In genomic region chr2:54497738-54498680, GRCh38 we compare ENCODE assay signal across 1 cellular context.
TF ChIP-seq lines count a peak whose summit lies in the region.

No MANE protein-coding gene starts in this region.

TF ChIP-seq in HepG2, 621 proteins besides CTCF, POLR2A, EP300 and RAD21 (continued from another document):
- TF ChIP-seq KIAA2018 (CRISPR knock-in tag; IDR thresholded peaks at IDR 0.05; ENCODE audit: borderline replicate concordance) = no peak
- TF ChIP-seq ZNF136 (CRISPR knock-in tag; IDR thresholded peaks at IDR 0.05; ENCODE audit: low read depth) = no peak
- no peak for TF ChIP-seq ZNF775 (CRISPR knock-in tag; IDR thresholded peaks at IDR 0.05; ENCODE audit: borderline replicate concordance)
- TF ChIP-seq TEF (CRISPR knock-in tag; IDR thresholded peaks at IDR 0.05) = no peak
- no peak for TF ChIP-seq PHB2 (IDR thresholded peaks at IDR 0.05; ENCODE audit: partially characterized antibody)
- no peak for TF ChIP-seq GRHL1 (CRISPR knock-in tag; conservative IDR thresholded peaks at IDR 0.05)
- TF ChIP-seq, protein P1, sequence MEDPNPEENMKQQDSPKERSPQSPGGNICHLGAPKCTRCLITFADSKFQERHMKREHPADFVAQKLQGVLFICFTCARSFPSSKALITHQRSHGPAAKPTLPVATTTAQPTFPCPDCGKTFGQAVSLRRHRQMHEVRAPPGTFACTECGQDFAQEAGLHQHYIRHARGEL (CRISPR knock-in tag; IDR thresholded peaks at IDR 0.05) = no peak
- TF ChIP-seq FOXK2 (IDR thresholded peaks at IDR 0.05) = no peak
- TF ChIP-seq FLYWCH1 (CRISPR knock-in tag; IDR thresholded peaks at IDR 0.05) = no peak
- TF ChIP-seq ZNF235 (CRISPR knock-in tag; IDR thresholded peaks at IDR 0.05; ENCODE audit: borderline replicate concordance) = no peak
- no peak for TF ChIP-seq ZNF704 (CRISPR knock-in tag; IDR thresholded peaks at IDR 0.05; ENCODE audit: borderline replicate concordance)
- peak; percentile 58; the same call in 1 of the 2 replicates for TF ChIP-seq EHMT2 (IDR thresholded peaks at IDR 0.05; ENCODE audit: borderline replicate concordance, low read depth, low read length)
- peak; percentile 83 for TF ChIP-seq TEAD3 (CRISPR knock-in tag; optimal IDR thresholded peaks at IDR 0.05; ENCODE audit: borderline replicate concordance)
- TF ChIP-seq MYNN (CRISPR knock-in tag; IDR thresholded peaks at IDR 0.05; ENCODE audit: low read depth) = no peak
- TF ChIP-seq ZNF207 (IDR thresholded peaks at IDR 0.05; ENCODE audit: borderline replicate concordance) = no peak
- no peak for TF ChIP-seq JDP2 (CRISPR knock-in tag; IDR thresholded peaks at IDR 0.05; ENCODE audit: borderline replicate concordance)
- TF ChIP-seq ATRX (CRISPR knock-in tag; IDR thresholded peaks at IDR 0.05; ENCODE audit: borderline replicate concordance) = no peak
- no peak for TF ChIP-seq ZNF772 (CRISPR knock-in tag; IDR thresholded peaks at IDR 0.05)
- peak; percentile 58; the same call in 1 of the 2 replicates for TF ChIP-seq MYC (CRISPR knock-in tag; IDR thresholded peaks at IDR 0.05; ENCODE audit: borderline replicate concordance)
- TF ChIP-seq GLI4 (CRISPR knock-in tag; IDR thresholded peaks at IDR 0.05; ENCODE audit: borderline replicate concordance) = 0 out of 2 replicates have a peak, but pooled peaks have one; percentile 10
- no peak for TF ChIP-seq ZNF557 (CRISPR knock-in tag; IDR thresholded peaks at IDR 0.05)
- no peak for TF ChIP-seq MIER3 (CRISPR knock-in tag; IDR thresholded peaks at IDR 0.05; ENCODE audit: borderline replicate concordance)
- no peak for TF ChIP-seq MAFG (CRISPR knock-in tag; IDR thresholded peaks at IDR 0.05)
